In genomic region chr4:12691168-12691567, GRCh38 we compare ENCODE assay signal across 8 cellular contexts.
"Had no signal": no experiment of that assay in that cellular context is flagged by ENCODE, and none has a peak within 500 bp of the region (broad histone marks: within the 10 kb centered on the region; RNA-seq: fewer than 3 reads in every experiment).

No MANE protein-coding gene starts in this region.

- H3K4me3 ChIP-seq: GM12878 had no signal

- ATAC-seq: GM12878 had no signal

- FAIRE-seq: G401.6, GM12878, GM12891, GM12892, GM18507, GM19239 had no signal

- DNase-seq: GDM1, GF-D8 had no signal
